In genomic region chr5:175353876-175354275, GRCh38 we compare ENCODE assay signal across 18 cellular contexts.
DNase-seq lines count a peak whose midpoint lies in the region; TF ChIP-seq lines count a peak whose summit lies in the region.
"Had no signal": no experiment of that assay in that cellular context is flagged by ENCODE, and none has a peak within 500 bp of the region (broad histone marks: within the 10 kb centered on the region; RNA-seq: fewer than 3 reads in every experiment).

No MANE protein-coding gene starts in this region.

- H3K4me3 ChIP-seq in brain microvascular endothelial cell (ENCODE audit: low read depth, low read length) (no peak overlapping the region), hepatocyte (no peak overlapping the region), endodermal cell (ENCODE audit: low read length) (no peak overlapping the region), Caco-2 (ENCODE audit: low read depth, low read length) (no peak overlapping the region), SK-N-SH (ENCODE audit: low read depth in 2 of 2, low read length in 1 of 2) (no peak overlapping the region)
- H3K4me3 ChIP-seq: BLaER1, GM12878, GM23248 had no signal

- H3K9ac ChIP-seq in endodermal cell (ENCODE audit: extremely low read depth, low read length, poor library complexity, severe bottlenecking) (no peak overlapping the region), SK-N-SH (no peak overlapping the region)
- H3K9ac ChIP-seq: BLaER1, GM23248 had no signal

- peak; percentile 37 for DNase-seq in M059J (ENCODE audit: low read depth)
- peak; percentile 7 for DNase-seq in brain microvascular endothelial cell
- peak; percentile 25 for DNase-seq in hepatocyte (ENCODE audit: low spot score)
- DNase-seq in endodermal cell, result no peak
- no peak for DNase-seq in stimulated activated CD4-positive, alpha-beta T cell treated with anti-CD3 and anti-CD28 coated beads, Interleukin-4, amount 100 ng/mL, for 1 hour
- no peak for DNase-seq in Caco-2
- DNase-seq in SK-N-SH, result no peak
- DNase-seq: Calu3; CD4-positive, CD25-positive, alpha-beta regulatory T cell; CD8-positive, alpha-beta T cell; DND-41; GM23248; H7; HCEC 1CT had no signal

- H3K36me3 Mint-ChIP-seq in endodermal cell (ENCODE audit: low read depth) (no peaks in the 10 kb centered on the region), Caco-2 (ENCODE audit: insufficient read depth, unreplicated experiment) (no peaks in the 10 kb centered on the region)
- H3K36me3 Mint-ChIP-seq: CD4-positive, CD25-positive, alpha-beta regulatory T cell; CD8-positive, alpha-beta T cell had no signal

- POLR2A ChIA-PET in Caco-2 (lab: Charles Lee) (no interaction called here), SK-N-SH (lab: Yijun Ruan, JAX) (no interaction called here)

- H3K4me2 ChIP-seq in hepatocyte, result no peak overlapping the region
- H3K4me2 ChIP-seq in SK-N-SH, result no peak overlapping the region
- H3K4me2 ChIP-seq: BLaER1 had no signal

- H3K27ac Mint-ChIP-seq in endodermal cell, result no peak overlapping the region
- no peak overlapping the region for H3K27ac Mint-ChIP-seq in Caco-2 (ENCODE audit: unreplicated experiment)
- H3K27ac Mint-ChIP-seq: B cell; CD8-positive, alpha-beta T cell had no signal

- no peaks in the 10 kb centered on the region for H3F3A ChIP-seq in SK-N-SH (replicated peaks; ENCODE audit: insufficient read depth)

- TF ChIP-seq CTCF in brain microvascular endothelial cell (IDR thresholded peaks at IDR 0.05; ENCODE audit: low read depth, low read length, missing control alignments), result no peak
- TF ChIP-seq CTCF in hepatocyte (IDR thresholded peaks at IDR 0.05; ENCODE audit: poor library complexity), result no peak
- TF ChIP-seq CTCF in endodermal cell (conservative IDR thresholded peaks at IDR 0.05), result no peak
- no peak for TF ChIP-seq CTCF in Caco-2 (IDR thresholded peaks at IDR 0.05; ENCODE audit: insufficient read depth in 1 of 2, low read depth in 1 of 2, low read length in 1 of 2, severe bottlenecking in 1 of 2, unreplicated experiment in 1 of 2)
- TF ChIP-seq CTCF in SK-N-SH (IDR thresholded peaks at IDR 0.05), result no peak

- CTCF ChIA-PET in Caco-2 (lab: Charles Lee) (interaction anchor here (0.7 kb wide), 1 partner anchor 146 kb away, joined by 4 read pairs; no protein-coding TSS in a partner anchor), SK-N-SH (lab: Yijun Ruan, JAX) (no interaction called here)

- intact Hi-C loops in Caco-2 (cut with micrococcal nuclease; ENCODE audit: unreplicated experiment), result no loop called here

- no peaks in the 10 kb centered on the region for H3K27me3 ChIP-seq in brain microvascular endothelial cell (replicated peaks)
- no peaks in the 10 kb centered on the region for H3K27me3 ChIP-seq in hepatocyte
- no peaks in the 10 kb centered on the region for H3K27me3 ChIP-seq in endodermal cell (ENCODE audit: control insufficient read depth, insufficient read depth, low read length, poor library complexity, severe bottlenecking)
- H3K27me3 ChIP-seq in Caco-2 (replicated peaks; ENCODE audit: control insufficient read depth, insufficient read depth, low read length), result no peaks in the 10 kb centered on the region
- no peaks in the 10 kb centered on the region for H3K27me3 ChIP-seq in SK-N-SH (ENCODE audit: insufficient read depth)
- H3K27me3 ChIP-seq: BLaER1 had no signal

- no peaks in the 10 kb centered on the region for H3K9me2 ChIP-seq in hepatocyte (replicated peaks; ENCODE audit: insufficient read depth)
- no peaks in the 10 kb centered on the region for H3K9me2 ChIP-seq in SK-N-SH

- H3K4me1 Mint-ChIP-seq in endodermal cell (peaks cover 16% of the 10 kb centered on the region), Caco-2 (ENCODE audit: low read depth, unreplicated experiment) (peaks cover 9% of the 10 kb centered on the region)
- H3K4me1 Mint-ChIP-seq: B cell; CD4-positive, CD25-positive, alpha-beta regulatory T cell had no signal

- no peak for TF ChIP-seq RAD21 in SK-N-SH (IDR thresholded peaks at IDR 0.05; ENCODE audit: low read length)

- H3K9me3 ChIP-seq in hepatocyte (ENCODE audit: low read depth) (no peaks in the 10 kb centered on the region), endodermal cell (ENCODE audit: control insufficient read depth, low read length) (no peaks in the 10 kb centered on the region), Caco-2 (no peaks in the 10 kb centered on the region), SK-N-SH (no peaks in the 10 kb centered on the region)
- H3K9me3 ChIP-seq: BLaER1 had no signal

- no peaks in the 10 kb centered on the region for H4K20me1 ChIP-seq in hepatocyte (ENCODE audit: insufficient read depth, poor library complexity, severe bottlenecking)
- no peaks in the 10 kb centered on the region for H4K20me1 ChIP-seq in SK-N-SH (ENCODE audit: insufficient read depth)
- H4K20me1 ChIP-seq: BLaER1 had no signal

- H3K36me3 ChIP-seq in brain microvascular endothelial cell (replicated peaks), result no peaks in the 10 kb centered on the region
- no peaks in the 10 kb centered on the region for H3K36me3 ChIP-seq in hepatocyte (replicated peaks; ENCODE audit: insufficient read depth, low read depth)
- no peaks in the 10 kb centered on the region for H3K36me3 ChIP-seq in endodermal cell (ENCODE audit: control insufficient read depth, insufficient read depth, low read length)
- no peaks in the 10 kb centered on the region for H3K36me3 ChIP-seq in Caco-2 (ENCODE audit: control insufficient read depth, insufficient read depth, low read length)
- no peaks in the 10 kb centered on the region for H3K36me3 ChIP-seq in SK-N-SH (replicated peaks in 1 of 2; ENCODE audit: control insufficient read depth in 1 of 2, insufficient read depth in 2 of 2, low read length in 1 of 2)
- H3K36me3 ChIP-seq: BLaER1 had no signal

- no peak for TF ChIP-seq EP300 in SK-N-SH (IDR thresholded peaks at IDR 0.05; ENCODE audit: borderline replicate concordance in 1 of 2, low read depth in 1 of 2, low read length in 1 of 2)

- peaks cover 11% of the 10 kb centered on the region for H3K27me3 Mint-ChIP-seq in endodermal cell (ENCODE audit: insufficient read depth)
- H3K27me3 Mint-ChIP-seq in Caco-2 (ENCODE audit: insufficient read depth, unreplicated experiment), result no peaks in the 10 kb centered on the region

- H2AFZ ChIP-seq in hepatocyte (no peak overlapping the region), SK-N-SH (ENCODE audit: low read depth) (no peak overlapping the region)
- H2AFZ ChIP-seq: GM23248 had no signal

- no peaks in the 10 kb centered on the region for H3K79me2 ChIP-seq in hepatocyte
- no peaks in the 10 kb centered on the region for H3K79me2 ChIP-seq in SK-N-SH (ENCODE audit: insufficient read depth)

- no TSS peak for BruUV-seq in Caco-2 (replicated peaks; lab: Mats Ljungman, UMichigan)

- in situ Hi-C loops in brain microvascular endothelial cell (cut with HindIII; ENCODE audit: low pct_ligation_motif_present, low sequenced_read_pairs), result no loop called here

- 39% methylated on average over 2 of the region's 2 CpGs for WGBS in hepatocyte (ENCODE audit: low lambda C conversion rate, missing lambda C conversion rate)
- WGBS in endodermal cell (ENCODE audit: insufficient coverage in 1 of 2, insufficient read length in 1 of 2), 2 experiments, result 95% methylated on average over 2 of the region's 2 CpGs; no CpG with 5 or more reads in 1 of the 2 experiments
- 35% methylated on average over 2 of the region's 2 CpGs for WGBS in SK-N-SH (ENCODE audit: low lambda C conversion rate)

- H3K9me3 Mint-ChIP-seq in endodermal cell, result no peaks in the 10 kb centered on the region
- H3K9me3 Mint-ChIP-seq in Caco-2 (ENCODE audit: unreplicated experiment), result no peaks in the 10 kb centered on the region
- H3K9me3 Mint-ChIP-seq: CD8-positive, alpha-beta T cell had no signal

- H3K27ac ChIP-seq in brain microvascular endothelial cell, result no peak overlapping the region
- H3K27ac ChIP-seq in hepatocyte, result no peak overlapping the region
- H3K27ac ChIP-seq in endodermal cell (ENCODE audit: low read depth, low read length), result no peak overlapping the region
- H3K27ac ChIP-seq in SK-N-SH (ENCODE audit: low read depth in 2 of 2, low read length in 1 of 2), result no peak overlapping the region
- H3K27ac ChIP-seq: BLaER1, C4-2B, GM23248 had no signal

- no peak overlapping the region for H3K4me3 Mint-ChIP-seq in endodermal cell
- no peak overlapping the region for H3K4me3 Mint-ChIP-seq in Caco-2 (ENCODE audit: unreplicated experiment)
- H3K4me3 Mint-ChIP-seq: B cell; CD4-positive, CD25-positive, alpha-beta regulatory T cell; CD8-positive, alpha-beta T cell had no signal

- H3K4me1 ChIP-seq in hepatocyte (ENCODE audit: insufficient read depth) (no peaks in the 10 kb centered on the region), endodermal cell (ENCODE audit: control insufficient read depth, insufficient read depth, low read length) (peaks cover 5% of the 10 kb centered on the region), Caco-2 (peaks cover 7% of the 10 kb centered on the region; the same call in 1 of the 2 replicates), SK-N-SH (ENCODE audit: control insufficient read depth in 1 of 2, insufficient read depth in 2 of 2, low read depth in 1 of 2, low read length in 1 of 2) (no peaks in the 10 kb centered on the region)
- H3K4me1 ChIP-seq: BLaER1 had no signal

TF ChIP-seq in SK-N-SH, 30 proteins besides CTCF, POLR2A, EP300 and RAD21:
- TF ChIP-seq TAF1 (IDR thresholded peaks at IDR 0.05; ENCODE audit: borderline replicate concordance, low read depth, low read length) (no peak), MAX (IDR thresholded peaks at IDR 0.05; ENCODE audit: low read depth) (no peak)

Comparison
In these comparisons a context has a peak if more than half of its experiments do, and no peak if none do; other contexts are left out.
1. DNase-seq: peak in M059J (single experiment), brain microvascular endothelial cell (single experiment) and hepatocyte (single experiment); none in endodermal cell (single experiment), stimulated activated CD4-positive, alpha-beta T cell treated with anti-CD3 and anti-CD28 coated beads, Interleukin-4, amount 100 ng/mL, for 1 hour (single experiment), Caco-2 (0 of 2) and SK-N-SH (single experiment).